In the genomic region with DNA sequence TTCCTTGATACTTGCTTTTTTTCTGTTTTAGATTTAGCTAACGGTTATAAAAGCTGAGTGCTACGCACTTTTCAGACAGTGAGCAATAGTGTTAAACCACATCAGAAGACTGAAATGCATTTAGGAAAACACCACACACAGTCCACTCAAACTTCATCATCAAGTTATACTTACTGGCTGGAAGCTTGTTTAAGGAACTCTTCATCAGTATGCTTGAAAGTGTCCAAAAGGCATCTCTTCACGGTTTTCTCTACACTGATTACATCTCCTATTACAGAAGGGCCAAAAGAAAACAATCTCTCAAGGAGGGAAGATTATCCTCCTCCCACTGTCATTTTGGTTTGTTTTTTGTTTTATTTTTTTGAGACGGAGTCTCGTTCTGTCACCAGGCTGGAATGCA, we compare ENCODE assay signal across 13 cellular contexts. TPM values are rescaled to one million over a fixed set of nuclear protein-coding genes. Genes with fewer than 3 reads are reported as not detected.
DNase-seq lines count a peak whose midpoint lies in the region; ATAC-seq, FAIRE-seq and TF ChIP-seq lines count a peak whose summit lies in the region.
"Had no signal": no experiment of that assay in that cellular context is flagged by ENCODE, and none has a peak within 500 bp of the region (broad histone marks: within the 10 kb centered on the region; RNA-seq: fewer than 3 reads in every experiment).

No MANE protein-coding gene starts in this region.

- H3K4me3 Mint-ChIP-seq in CD8-positive, alpha-beta T cell: no peak overlapping the region
- peak overlapping the region; percentile 62 for H3K4me3 Mint-ChIP-seq in natural killer cell
- H3K4me3 Mint-ChIP-seq: CD4-positive, alpha-beta memory T cell had no signal

- H3K9me3 Mint-ChIP-seq in CD8-positive, alpha-beta T cell: no peaks in the 10 kb centered on the region
- H3K9me3 Mint-ChIP-seq in natural killer cell: no peaks in the 10 kb centered on the region
- H3K9me3 Mint-ChIP-seq: CD4-positive, alpha-beta memory T cell had no signal

- H3K9me3 ChIP-seq in CD8-positive, alpha-beta T cell (ENCODE audit: low read length): no peaks in the 10 kb centered on the region
- no peaks in the 10 kb centered on the region for H3K9me3 ChIP-seq in SJCRH30 (replicated peaks)
- H3K9me3 ChIP-seq: HAP-1 had no signal

- no peak overlapping the region for H3K27ac Mint-ChIP-seq in CD8-positive, alpha-beta T cell
- peak overlapping the region; percentile 86 to 93 for H3K27ac Mint-ChIP-seq in natural killer cell

- POLR2A ChIA-PET in CD8-positive, alpha-beta T cell (lab: Charles Lee): no interaction called here

- peaks cover 99% of the 10 kb centered on the region for H3K36me3 Mint-ChIP-seq in CD8-positive, alpha-beta T cell
- peaks cover 40% of the 10 kb centered on the region for H3K36me3 Mint-ChIP-seq in natural killer cell

- CTCF ChIA-PET in CD8-positive, alpha-beta T cell (lab: Charles Lee): interaction anchor here (0.6 kb wide), 1 partner anchor 131 kb away, joined by 3 read pairs; no protein-coding TSS in a partner anchor

- peaks cover 75% of the 10 kb centered on the region for H3K36me3 ChIP-seq in CD8-positive, alpha-beta T cell (ENCODE audit: insufficient read depth, low read length)
- peaks cover 88% of the 10 kb centered on the region for H3K36me3 ChIP-seq in SJCRH30

- intact Hi-C loops in CD8-positive, alpha-beta T cell (cut with DNase I, micrococcal nuclease): no loop called here
- intact Hi-C loops in natural killer cell (cut with micrococcal nuclease): loop anchor here (5.0 kb wide), 1 partner anchor 58 kb away; a partner anchor contains a TSS

- no peaks in the 10 kb centered on the region for H3K27me3 ChIP-seq in CD8-positive, alpha-beta T cell (ENCODE audit: insufficient read depth, low read length)
- H3K27me3 ChIP-seq in SJCRH30: no peaks in the 10 kb centered on the region

- DNase-seq in CD8-positive, alpha-beta T cell: no peak
- DNase-seq in GM12891 (ENCODE audit: insufficient read length, low spot score): no peak
- peak; percentile 65 for DNase-seq in astrocyte of the hippocampus (ENCODE audit: low read depth, low spot score)
- no peak for DNase-seq in natural killer cell
- no peak for DNase-seq in stimulated activated CD4-positive, alpha-beta T cell treated with anti-CD3 and anti-CD28 coated beads, Interleukin-4, amount 100 ng/mL, for 1 hour
- no peak for DNase-seq in COR-L47 (lab: John Stamatoyannopoulos, UW)
- DNase-seq in SJCRH30: no peak
- DNase-seq: CD4-positive, alpha-beta memory T cell; DMS79 treated with DMSO at 0.1 percent for 48 hours; NCI-H187; NCI-H226; NCI-H524 treated with DMSO at 0.1 percent for 48 hours had no signal

- peaks cover 9% of the 10 kb centered on the region for H3K4me1 Mint-ChIP-seq in CD8-positive, alpha-beta T cell (ENCODE audit: low read depth)
- peaks cover 61 to 63% of the 10 kb centered on the region in 2 donors for H3K4me1 Mint-ChIP-seq in natural killer cell

- no peaks in the 10 kb centered on the region for H3K4me1 ChIP-seq in CD8-positive, alpha-beta T cell (ENCODE audit: insufficient read depth, low read length)
- H3K4me1 ChIP-seq in SJCRH30: no peaks in the 10 kb centered on the region
- H3K4me1 ChIP-seq: HAP-1 had no signal

- H3K27ac ChIP-seq in CD8-positive, alpha-beta T cell (ENCODE audit: low read depth, low read length): no peak overlapping the region
- no peak overlapping the region for H3K27ac ChIP-seq in SJCRH30

- TF ChIP-seq POLR2A in GM12891 (IDR thresholded peaks at IDR 0.05; ENCODE audit: low read depth, low read length): no peak

- FAIRE-seq in GM12891 (lab: Jason Lieb, UNC): no peak

- no peak for TF ChIP-seq CTCF in CD8-positive, alpha-beta T cell (IDR thresholded peaks at IDR 0.05)
- no peak for TF ChIP-seq CTCF in natural killer cell (IDR thresholded peaks at IDR 0.05)

- no peak overlapping the region for H3K4me3 ChIP-seq in CD8-positive, alpha-beta T cell (ENCODE audit: low read depth, low read length)
- no peak overlapping the region for H3K4me3 ChIP-seq in SJCRH30
- H3K4me3 ChIP-seq: HAP-1 had no signal

- H3K27me3 Mint-ChIP-seq in CD8-positive, alpha-beta T cell (ENCODE audit: low read depth): no peaks in the 10 kb centered on the region
- no peaks in the 10 kb centered on the region for H3K27me3 Mint-ChIP-seq in natural killer cell (ENCODE audit: low read depth in 2 of 2)
- H3K27me3 Mint-ChIP-seq: CD4-positive, alpha-beta memory T cell had no signal

- ATAC-seq in CD8-positive, alpha-beta T cell: peak; percentile 17
- peak; percentile 54 to 71 (median 71) for ATAC-seq in natural killer cell

TF ChIP-seq in GM12891, 5 proteins besides CTCF, POLR2A, EP300 and RAD21:
- TF ChIP-seq SPI1 (IDR thresholded peaks at IDR 0.05; ENCODE audit: low read depth, low read length) (no peak), POLR2AphosphoS5 (IDR thresholded peaks at IDR 0.05; ENCODE audit: low read depth, low read length) (0 out of 2 replicates have a peak, but pooled peaks have one; percentile 27)

RNA-seq across cellular contexts. Expression of a gene that starts 19.6 kb away (rescaled TPM):
- 100 to 1,000 TPM; 133 to 144 TPM for total RNA-seq in CD8-positive, alpha-beta T cell
- polyA plus RNA-seq in GM12891 (2012; ENCODE audit: low read depth, missing spikeins): 23.0 TPM
- total RNA-seq in natural killer cell: 100 to 1,000 TPM; 146 to 200 (median 183) TPM
- total RNA-seq in SJCRH30 (2014; rRNA removed; shearing (Covaris generic)): 59.8 and 71.1 TPM in 2 replicates

RNA-seq across cellular contexts. Expression of a gene that starts 25.1 kb away (rescaled TPM):
- total RNA-seq in CD8-positive, alpha-beta T cell: not detected
- polyA plus RNA-seq in GM12891 (2012; ENCODE audit: low read depth, missing spikeins): not detected
- 1 to 10 TPM in 2 of 3 donors, under 1 TPM in 1; 0.33 to 4.8 (median 4.3) TPM for total RNA-seq in natural killer cell
- 10.4 and 10.5 TPM in 2 replicates for total RNA-seq in SJCRH30 (2014; rRNA removed; shearing (Covaris generic))
- total RNA-seq: CD4-positive, alpha-beta memory T cell had no signal
- polyA plus RNA-seq: CD4-positive, alpha-beta memory T cell had no signal

RNA-seq across cellular contexts. Expression of a gene that starts 45.4 kb away (rescaled TPM):
- total RNA-seq in CD8-positive, alpha-beta T cell: not detected
- not detected for polyA plus RNA-seq in GM12891 (2012; ENCODE audit: low read depth, missing spikeins)
- total RNA-seq in natural killer cell: not detected
- total RNA-seq in SJCRH30 (2014; rRNA removed; shearing (Covaris generic)): 3.9 and 4.1 TPM in 2 replicates
- total RNA-seq: CD4-positive, alpha-beta memory T cell had no signal
- polyA plus RNA-seq: CD4-positive, alpha-beta memory T cell had no signal

RNA-seq across cellular contexts. Expression of a gene that starts 56.0 kb away (rescaled TPM):
- total RNA-seq in CD8-positive, alpha-beta T cell: 1 to 10 TPM in 1 of 2 experiments, under 1 TPM in 1; 0.98 to 1.5 TPM
- polyA plus RNA-seq in GM12891 (2012; ENCODE audit: low read depth, missing spikeins): 0.56 TPM
- 10 to 100 TPM; 11.3 to 15.4 (median 13.5) TPM for total RNA-seq in natural killer cell
- 44.9 and 46.1 TPM in 2 replicates for total RNA-seq in SJCRH30 (2014; rRNA removed; shearing (Covaris generic))
